27 cellular contexts compared by ENCODE assay signal in the genomic region with DNA sequence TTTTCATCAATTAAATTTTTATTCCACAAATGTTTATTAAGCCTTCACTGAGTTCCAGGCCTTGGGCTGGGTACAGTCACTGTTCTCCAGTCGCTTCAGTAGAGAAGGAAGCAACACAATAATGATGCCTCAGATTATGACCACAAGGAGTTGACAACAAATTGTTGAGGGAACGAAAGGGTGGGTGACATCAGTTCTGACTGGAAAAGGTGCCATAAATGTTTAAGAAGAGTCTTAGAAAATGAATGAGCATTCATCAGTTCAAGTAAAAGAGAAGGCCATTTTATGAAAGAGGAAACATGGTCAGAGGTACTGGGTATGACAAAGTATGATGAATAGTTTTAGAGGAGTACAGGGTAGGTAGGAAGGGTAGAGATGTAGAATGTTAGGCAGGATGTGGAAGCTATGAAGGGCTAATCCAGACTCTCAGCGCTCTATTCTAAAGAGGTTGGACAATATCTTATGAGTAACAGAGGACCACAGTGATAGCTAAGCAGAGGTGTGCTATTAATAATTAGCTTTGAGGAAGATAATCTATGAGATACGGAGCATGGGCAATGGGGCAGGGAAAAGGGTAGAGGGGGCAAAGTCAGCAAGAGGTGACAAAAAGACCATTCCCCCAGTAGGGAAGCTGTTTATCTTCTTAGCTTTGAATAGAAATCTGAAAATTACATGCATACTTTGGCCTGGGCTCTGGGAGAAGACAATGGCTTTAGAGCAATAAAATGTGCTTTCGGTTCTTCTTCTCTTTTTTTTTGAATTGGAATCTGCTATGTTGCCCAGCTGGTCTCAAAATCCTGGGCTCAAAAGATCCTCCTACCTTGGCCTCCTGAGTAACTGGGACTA. TPM values are rescaled to one million over a fixed set of nuclear protein-coding genes. Genes with fewer than 3 reads are reported as not detected.
"Had no signal": no experiment of that assay in that cellular context is flagged by ENCODE, and none has a peak within 500 bp of the region (broad histone marks: within the 10 kb centered on the region; RNA-seq: fewer than 3 reads in every experiment).

No MANE protein-coding gene starts in this region.

- H3K9me3 ChIP-seq: ovary, psoas muscle, stomach, thoracic aorta, thyroid gland, tibial nerve, upper lobe of left lung, vagina had no signal

- FAIRE-seq: urothelium cell line had no signal

- H3K4me1 ChIP-seq: parathyroid adenoma, psoas muscle, thyroid gland, upper lobe of left lung, vagina had no signal

- H3K36me3 ChIP-seq: neural progenitor cell, ovary, stomach, thoracic aorta, thyroid gland, tibial nerve, upper lobe of left lung, vagina had no signal

- H3K27ac ChIP-seq: neural progenitor cell, ovary, parathyroid adenoma, psoas muscle, skin epidermis, stomach, thoracic aorta, thyroid gland, tibial nerve, upper lobe of left lung, vagina had no signal

- DNase-seq: naive thymus-derived CD4-positive, alpha-beta T cell; natural killer cell; occipital lobe; ovary; posterior cingulate gyrus; psoas muscle; right cardiac atrium; stimulated activated CD4-positive, alpha-beta T cell treated with anti-CD3 and anti-CD28 coated beads, Interleukin-15, amount 100 ng/mL, for 24 hours; stimulated activated CD4-positive, alpha-beta T cell treated with anti-CD3 and anti-CD28 coated beads, Interleukin-2, amount 100 ng/mL, for 24 hours; stimulated activated CD4-positive, alpha-beta T cell treated with anti-CD3 and anti-CD28 coated beads, Interleukin-2, amount 100 ng/mL, for 48 hours; stimulated activated CD4-positive, alpha-beta T cell treated with anti-CD3 and anti-CD28 coated beads, Interleukin-4, amount 100 ng/mL, for 24 hours; stimulated activated naive B cell treated with anti-CD40 and anti-IgM and Interleukin-4, amounts not matched to agents 10 μg/mL and 1 μg/mL and 100 μg/mL, for 72 hours; stimulated activated naive CD4-positive, alpha-beta T cell treated with Interleukin-2 at 50 U/mL for 16 hours; stomach; thyroid gland; trophoblast cell; upper lobe of left lung had no signal

- H3K4me3 ChIP-seq: neural progenitor cell, ovary, psoas muscle, skin epidermis, stomach, thoracic aorta, thyroid gland, tibial nerve, upper lobe of left lung, vagina had no signal

- H3K27me3 ChIP-seq: neural progenitor cell, ovary, stomach, thyroid gland, tibial nerve, upper lobe of left lung, vagina had no signal

- ATAC-seq: naive thymus-derived CD4-positive, alpha-beta T cell; natural killer cell; psoas muscle; right cardiac atrium; sciatic nerve; stimulated activated effector memory CD8-positive, alpha-beta T cell treated with anti-CD3 and anti-CD28 coated beads, Interleukin-12 subunit alpha, Interleukin-12 subunit beta, amount 100 ng/mL, for 72 hours; stimulated activated naive B cell treated with anti-CD40 and anti-IgM and Interleukin-4, amounts not matched to agents 10 μg/mL and 1 μg/mL and 100 μg/mL, for 72 hours had no signal

RNA-seq across cellular contexts. Expression of a gene that starts 20.4 kb away (rescaled TPM):
- polyA plus RNA-seq: naive thymus-derived CD4-positive, alpha-beta T cell; neural cell; psoas muscle; right cardiac atrium; stomach had no signal

RNA-seq across cellular contexts. Expression of a gene that starts 25.1 kb away (rescaled TPM):
- polyA plus RNA-seq: naive thymus-derived CD4-positive, alpha-beta T cell; neural cell; ovary; psoas muscle; right cardiac atrium had no signal

RNA-seq across cellular contexts. Expression of a gene that starts 52.3 kb away (rescaled TPM):
- polyA plus RNA-seq: naive thymus-derived CD4-positive, alpha-beta T cell; psoas muscle had no signal
